12 cellular contexts compared by ENCODE assay signal in genomic region chr4:74112399-74113090, GRCh38. TPM values are rescaled to one million over a fixed set of nuclear protein-coding genes. Genes with fewer than 3 reads are reported as not detected.
DNase-seq lines count a peak whose midpoint lies in the region; ATAC-seq and TF ChIP-seq lines count a peak whose summit lies in the region.
"Had no signal": no experiment of that assay in that cellular context is flagged by ENCODE, and none has a peak within 500 bp of the region (broad histone marks: within the 10 kb centered on the region; RNA-seq: fewer than 3 reads in every experiment).

No MANE protein-coding gene starts in this region.

- H3K4me1 ChIP-seq in PC-3 (ENCODE audit: insufficient read depth, low read length), result peaks cover 96% of the 10 kb centered on the region
- peaks cover 10% of the 10 kb centered on the region for H3K4me1 ChIP-seq in right cardiac atrium (ENCODE audit: control insufficient read depth, insufficient read depth, low read length)

- H3K4me1 Mint-ChIP-seq in activated naive CD4-positive, alpha-beta T cell treated with anti-CD3 and anti-CD28 coated beads for 36 hours (ENCODE audit: low read depth), result no peaks in the 10 kb centered on the region
- H3K4me1 Mint-ChIP-seq: CD4-positive, alpha-beta memory T cell had no signal

- no peaks in the 10 kb centered on the region for H3K9me3 ChIP-seq in PC-3 (ENCODE audit: low read length)
- no peaks in the 10 kb centered on the region for H3K9me3 ChIP-seq in right cardiac atrium (ENCODE audit: control insufficient read depth, low read length)

- BruUV-seq in PC-3 (replicated peaks; lab: Mats Ljungman, UMichigan), result no TSS peak

- H3K4me3 ChIP-seq in PC-3 (ENCODE audit: low read length) (no peak overlapping the region), cardiac fibroblast (replicated peaks in 1 of 2; ENCODE audit: low read depth in 2 of 2, low read length in 2 of 2) (no peak overlapping the region), right cardiac atrium (ENCODE audit: low read length) (no peak overlapping the region)

- no peak overlapping the region for H3K4me3 Mint-ChIP-seq in activated naive CD4-positive, alpha-beta T cell treated with anti-CD3 and anti-CD28 coated beads for 36 hours
- H3K4me3 Mint-ChIP-seq: CD4-positive, alpha-beta memory T cell had no signal

- H3K27ac Mint-ChIP-seq in activated naive CD4-positive, alpha-beta T cell treated with anti-CD3 and anti-CD28 coated beads for 36 hours, result no peak overlapping the region
- H3K27ac Mint-ChIP-seq: CD4-positive, alpha-beta memory T cell had no signal

- no peaks in the 10 kb centered on the region for H3K27me3 ChIP-seq in PC-3 (ENCODE audit: low read length)
- H3K27me3 ChIP-seq in right cardiac atrium (ENCODE audit: control insufficient read depth, insufficient read depth), result no peaks in the 10 kb centered on the region

- no peaks in the 10 kb centered on the region for H3K36me3 Mint-ChIP-seq in activated naive CD4-positive, alpha-beta T cell treated with anti-CD3 and anti-CD28 coated beads for 36 hours (ENCODE audit: low read depth)
- H3K36me3 Mint-ChIP-seq: CD4-positive, alpha-beta memory T cell had no signal

- DNase-seq in PC-3, result peak; percentile 56
- peak; percentile 46 to 55 for DNase-seq in cardiac fibroblast (ENCODE audit: low read depth in 2 of 2)
- peak in 1 of 3 donors; percentile 35 for DNase-seq in right cardiac atrium
- peak; percentile 23 for DNase-seq in stromal cell of bone marrow (ENCODE audit: low read depth)
- no peak for DNase-seq in activated naive CD4-positive, alpha-beta T cell treated with anti-CD3 and anti-CD28 coated beads for 36 hours
- DNase-seq in DMS 273 (lab: John Stamatoyannopoulos, UW; ENCODE audit: unreplicated experiment), result no peak
- DNase-seq: activated naive CD4-positive, alpha-beta T cell; CD4-positive, alpha-beta memory T cell; H7; stimulated activated CD4-positive, alpha-beta T cell treated with anti-CD3 and anti-CD28 coated beads, Interleukin-2, amount 100 ng/mL, for 24 hours had no signal

- H3K79me2 ChIP-seq in PC-3 (ENCODE audit: low read length), result peaks cover 17% of the 10 kb centered on the region

- no peaks in the 10 kb centered on the region for H3K36me3 ChIP-seq in PC-3 (ENCODE audit: low read depth, low read length)

- intact Hi-C loops in PC-3 (cut with micrococcal nuclease), result loop anchor here (5.0 kb wide), 1 partner anchor 55 kb away; no protein-coding TSS in a partner anchor
- intact Hi-C loops in right cardiac atrium (cut with DNase I), result no loop called here
- intact Hi-C loops in activated naive CD4-positive, alpha-beta T cell treated with anti-CD3 and anti-CD28 coated beads for 36 hours (cut with micrococcal nuclease), result no loop called here

- H3K4me2 ChIP-seq in PC-3 (ENCODE audit: low read length), result 0 out of 2 replicates have a peak overlapping the region, but pooled peaks have one; percentile 3
- H3K4me2 ChIP-seq: KMS-11 had no signal

- TF ChIP-seq CTCF in PC-3 (conservative IDR thresholded peaks at IDR 0.05; ENCODE audit: low read depth, low read length), result no peak
- no peak for TF ChIP-seq CTCF in cardiac fibroblast (IDR thresholded peaks at IDR 0.05; ENCODE audit: low read depth, low read length)

- WGBS in right cardiac atrium, result 96% methylated on average over 3 of the region's 3 CpGs

- H3K27ac ChIP-seq in PC-3 (ENCODE audit: low read length) (peak overlapping the region; percentile 96), right cardiac atrium (ENCODE audit: low read length) (peak overlapping the region; percentile 54)
- H3K27ac ChIP-seq: KMS-11 had no signal

- H3F3A ChIP-seq in PC-3 (ENCODE audit: low read length, unreplicated experiment), result peaks cover 31% of the 10 kb centered on the region

- ATAC-seq in PC-3 (no peak), right cardiac atrium (no peak), HG03095 (IDR thresholded peaks at IDR 0.05; ENCODE audit: unreplicated experiment) (no peak)

- H3K9me2 ChIP-seq in PC-3 (replicated peaks; ENCODE audit: low read length), result no peaks in the 10 kb centered on the region

- H4K20me1 ChIP-seq in PC-3 (ENCODE audit: low read length), result no peaks in the 10 kb centered on the region

- no peak overlapping the region for H2AFZ ChIP-seq in PC-3 (ENCODE audit: low read length)

- POLR2A ChIA-PET in PC-3 (lab: Charles Lee; ENCODE audit: unreplicated experiment), result no interaction called here

- H3K9me3 Mint-ChIP-seq in activated naive CD4-positive, alpha-beta T cell treated with anti-CD3 and anti-CD28 coated beads for 36 hours, result no peaks in the 10 kb centered on the region
- H3K9me3 Mint-ChIP-seq: CD4-positive, alpha-beta memory T cell had no signal

- peak overlapping the region; percentile 85; the same call in 1 of the 2 replicates for H3K9ac ChIP-seq in PC-3 (ENCODE audit: low read length)
- H3K9ac ChIP-seq: KMS-11 had no signal

- no peaks in the 10 kb centered on the region for H3K27me3 Mint-ChIP-seq in activated naive CD4-positive, alpha-beta T cell treated with anti-CD3 and anti-CD28 coated beads for 36 hours (ENCODE audit: low read depth)

- CTCF ChIA-PET in PC-3 (lab: Charles Lee), result no interaction called here
- CTCF ChIA-PET in activated naive CD4-positive, alpha-beta T cell treated with anti-CD3 and anti-CD28 coated beads for 36 hours (lab: Charles Lee), result no interaction called here

RNA-seq across cellular contexts. Expression of gene CXCL2, which starts 13.6 kb away (rescaled TPM):
- 165 and 172 TPM in 2 replicates for total RNA-seq in PC-3 (2014; rRNA removed)
- total RNA-seq in right cardiac atrium, result 10 to 100 TPM in 2 of 4 donors, 1 to 10 TPM in 2; 6.2 to 19.1 (median 13.0) TPM
- 27.2 TPM for polyA plus RNA-seq in right cardiac atrium
- not detected for total RNA-seq in activated naive CD4-positive, alpha-beta T cell treated with anti-CD3 and anti-CD28 coated beads for 36 hours
- total RNA-seq: H7 had no signal
- polyA plus RNA-seq: CD4-positive, alpha-beta memory T cell had no signal

RNA-seq across cellular contexts. Expression of gene MTHFD2L, which starts 45.4 kb away (rescaled TPM):
- total RNA-seq in PC-3 (2014; rRNA removed) (33.4 and 34.0 TPM in 2 replicates), right cardiac atrium (10 to 100 TPM; 10.6 to 14.2 (median 11.9) TPM)
- polyA plus RNA-seq in right cardiac atrium, result 8.7 TPM
- total RNA-seq in activated naive CD4-positive, alpha-beta T cell treated with anti-CD3 and anti-CD28 coated beads for 36 hours, result 1 to 10 TPM; 4.8 to 5.3 TPM

Comparison
In these comparisons a context has a peak if more than half of its experiments do, and no peak if none do; other contexts are left out.
1. DNase-seq: peak in PC-3 (single experiment), cardiac fibroblast (2 of 2) and stromal cell of bone marrow (single experiment); none in activated naive CD4-positive, alpha-beta T cell treated with anti-CD3 and anti-CD28 coated beads for 36 hours (single experiment) and DMS 273 (single experiment).